ENCODE assay signal across 8 cellular contexts in genomic region chr20:9617062-9617461, GRCh38.
DNase-seq lines count a peak whose midpoint lies in the region; ATAC-seq, FAIRE-seq and TF ChIP-seq lines count a peak whose summit lies in the region.

No MANE protein-coding gene starts in this region.

- no peak overlapping the region for H3K4me3 Mint-ChIP-seq in HFFc6

- no peak overlapping the region for H3K9ac ChIP-seq in K562 (ENCODE audit: insufficient read depth in 1 of 2, low read depth in 2 of 2, low read length in 2 of 2)

- no peaks in the 10 kb centered on the region for H3K9me1 ChIP-seq in K562 (ENCODE audit: control insufficient read depth, insufficient read depth, low read length)

- intact Hi-C loops in K562 (cut with micrococcal nuclease) = loop anchor here (5.0 to 10.0 kb wide), 6 partner anchors 358 to 1925 kb away; no protein-coding TSS in a partner anchor

- H3K27ac Mint-ChIP-seq in HFFc6 = no peak overlapping the region

- TF ChIP-seq RAD21 in K562 (CRISPR knock-in tag; conservative IDR thresholded peaks at IDR 0.05 in 1 of 2, IDR thresholded peaks at IDR 0.05 in 1 of 2) = peak; percentile 66 to 71

- H3K4me3 ChIP-seq in K562 = no peak overlapping the region

- in situ Hi-C loops in K562 (cut with MboI) = no loop called here

- no peak overlapping the region for H3K4me2 ChIP-seq in K562 (ENCODE audit: insufficient read depth, low read length)

- POLR2A ChIA-PET in K562 (lab: Yijun Ruan, JAX) = interaction anchor here (0.6 to 0.9 kb wide), 2 partner anchors 12 to 1201 kb away, joined by 3 to 5 read pairs; no protein-coding TSS in a partner anchor

- no peaks in the 10 kb centered on the region for H3K9me3 Mint-ChIP-seq in HFFc6

- TF ChIP-seq CTCF in HFFc6 (IDR thresholded peaks at IDR 0.05) (peak; percentile 94), K562 (IDR thresholded peaks at IDR 0.05 in 2 of 3, conservative IDR thresholded peaks at IDR 0.05 in 1 of 3; ENCODE audit: insufficient read depth in 2 of 3, low read depth in 1 of 3, low read length in 3 of 3) (peak; percentile 60 to 82 (median 62))

- no peaks in the 10 kb centered on the region for H3K27me3 ChIP-seq in K562 (ENCODE audit: control insufficient read depth in 2 of 2, insufficient read depth in 2 of 2, low read length in 2 of 2)

- TF ChIP-seq EP300 in K562 (IDR thresholded peaks at IDR 0.05; ENCODE audit: low read length) = no peak

- WGBS in K562 (ENCODE audit: insufficient coverage, low coverage, missing lambda C conversion rate) = 0% methylated on average over 9 of the region's 9 CpGs

- no peak overlapping the region for H3K27ac ChIP-seq in K562 (ENCODE audit: extremely low read depth, low read depth, low read length)

- H3K9me3 ChIP-seq in K562 (replicated peaks; ENCODE audit: control insufficient read depth, insufficient read depth, low read depth, low read length) = no peaks in the 10 kb centered on the region

- BruUV-seq in K562 (replicated peaks; lab: Mats Ljungman, UMichigan) = no TSS peak

- no peak overlapping the region for H2AFZ ChIP-seq in K562 (ENCODE audit: low read depth, low read length)

- no peaks in the 10 kb centered on the region for H3K36me3 ChIP-seq in K562 (ENCODE audit: control insufficient read depth, insufficient read depth, low read length)

- H3K79me2 ChIP-seq in K562 (ENCODE audit: control insufficient read depth, insufficient read depth, low read length) = no peaks in the 10 kb centered on the region

- DNase-seq in DMS153 (lab: John Stamatoyannopoulos, UW) (peak; percentile 58), HFFc6 (peak; percentile 50), NCI-H2081 (lab: John Stamatoyannopoulos, UW) (peak; percentile 74 to 83), T-helper 2 cell (peak in 4 of 5 experiments; percentile 8 to 56 (median 16)), K562 (ENCODE audit: extremely low read depth in 1 of 4, low spot score in 3 of 4) (peak; percentile 32 to 49 (median 40)), inferior parietal cortex (ENCODE audit: extremely low spot score) (peak; percentile 86)
- DNase-seq in stimulated activated CD4-positive, alpha-beta T cell treated with anti-CD3 and anti-CD28 coated beads, Interleukin-15, amount 100 ng/mL, for 48 hours (ENCODE audit: low read depth in 2 of 2) = peak; percentile 18 to 25

- CTCF ChIA-PET in K562 (lab: Yijun Ruan, JAX; ENCODE audit: low intra/inter-chr PET ratio) = interaction anchor here (0.6 kb wide), 1 partner anchor 509 kb away, joined by 3 read pairs; no protein-coding TSS in a partner anchor

- H3K4me1 ChIP-seq in K562 (replicated peaks in 1 of 2; ENCODE audit: control insufficient read depth in 2 of 2, insufficient read depth in 2 of 2, low read length in 2 of 2) = no peaks in the 10 kb centered on the region

- H3K27me3 Mint-ChIP-seq in HFFc6 (ENCODE audit: insufficient read depth) = peaks cover 15% of the 10 kb centered on the region

- peak; percentile 71 for FAIRE-seq in K562 (lab: Jason Lieb, UNC)

- ATAC-seq in K562 (peak; percentile 88), GM19397 (IDR thresholded peaks at IDR 0.05; ENCODE audit: unreplicated experiment) (no peak)

- no peaks in the 10 kb centered on the region for H4K20me1 ChIP-seq in K562 (replicated peaks; ENCODE audit: control insufficient read depth, insufficient read depth, low read length)

- no peak for TF ChIP-seq POLR2A in K562 (conservative IDR thresholded peaks at IDR 0.05)

- H3K36me3 Mint-ChIP-seq in HFFc6 (ENCODE audit: low read depth) = no peaks in the 10 kb centered on the region

- peaks cover 9% of the 10 kb centered on the region; the same call in 1 of the 2 replicates for H3K4me1 Mint-ChIP-seq in HFFc6 (ENCODE audit: low read depth)

TF ChIP-seq in K562, 482 proteins besides CTCF, POLR2A, EP300 and RAD21:
- TF ChIP-seq DEAF1 (CRISPR knock-in tag; IDR thresholded peaks at IDR 0.05) (peak; percentile 24; the same call in 1 of the 2 replicates), ZNF518B (CRISPR knock-in tag; IDR thresholded peaks at IDR 0.05) (no peak), SMC3 (conservative IDR thresholded peaks at IDR 0.05; ENCODE audit: insufficient read depth, low read depth, low read length) (0 out of 2 replicates have a peak, but pooled peaks have one; percentile 14), ZNF584 (CRISPR knock-in tag; IDR thresholded peaks at IDR 0.05; ENCODE audit: low read depth) (no peak)
TF ChIP-seq in K562: peak in this region for 2.

Comparison
In these comparisons a context has a peak if more than half of its experiments do, and no peak if none do; other contexts are left out.
1. DNase-seq: peak in every context shown above with its lines; median percentile 86 in inferior parietal cortex; 78 in NCI-H2081; 58 in DMS153; 50 in HFFc6; 40 in K562; 22 in stimulated activated CD4-positive, alpha-beta T cell treated with anti-CD3 and anti-CD28 coated beads, Interleukin-15, amount 100 ng/mL, for 48 hours; 16 in T-helper 2 cell.